ENCODE assay signal across 18 cellular contexts in genomic region chr2:28678944-28679343, GRCh38.
DNase-seq lines count a peak whose midpoint lies in the region; ATAC-seq, FAIRE-seq and TF ChIP-seq lines count a peak whose summit lies in the region.
"Had no signal": no experiment of that assay in that cellular context is flagged by ENCODE, and none has a peak within 500 bp of the region (broad histone marks: within the 10 kb centered on the region; RNA-seq: fewer than 3 reads in every experiment).

No MANE protein-coding gene starts in this region.

- no peaks in the 10 kb centered on the region for H3K9me3 Mint-ChIP-seq in activated CD8-positive, alpha-beta memory T cell treated with anti-CD3 and anti-CD28 coated beads, Interleukin-2, amount 10 ng/mL, durations not matched to agents 7 days and 5 days (ENCODE audit: low read depth)
- H3K9me3 Mint-ChIP-seq in T-helper 2 cell treated with Interferon-gamma antibody and Interleukin-4, amounts not matched to agents 5 μg/mL and 100 μg/mL, for 36 hours: peaks cover under 1% of the 10 kb centered on the region

- H3K36me3 Mint-ChIP-seq in activated CD8-positive, alpha-beta memory T cell treated with anti-CD3 and anti-CD28 coated beads, Interleukin-2, amount 10 ng/mL, durations not matched to agents 7 days and 5 days: no peaks in the 10 kb centered on the region
- no peaks in the 10 kb centered on the region for H3K36me3 Mint-ChIP-seq in T-helper 2 cell treated with Interferon-gamma antibody and Interleukin-4, amounts not matched to agents 5 μg/mL and 100 μg/mL, for 36 hours (ENCODE audit: low read depth)

- H2AFZ ChIP-seq in osteoblast (ENCODE audit: low read length): no peak overlapping the region

- DNase-seq in activated CD8-positive, alpha-beta memory T cell treated with anti-CD3 and anti-CD28 coated beads, Interleukin-2, amount 10 ng/mL, durations not matched to agents 7 days and 5 days: peak; percentile 46
- DNase-seq in activated CD8-positive, alpha-beta memory T cell treated with anti-CD3 and anti-CD28 coated beads, Interleukin-2, amount 50 U/mL, for 48 hours: no peak
- DNase-seq in GM12864 (ENCODE audit: low read depth) (peak; percentile 5), gastrocnemius medialis (no peak), kidney (no peak), osteoblast (ENCODE audit: insufficient read length, low spot score, missing footprints) (no peak), D721Med (ENCODE audit: insufficient read length, low spot score) (no peak)
- peak; percentile 67 for DNase-seq in T-helper 2 cell treated with Interferon-gamma antibody and Interleukin-4, amounts not matched to agents 5 μg/mL and 100 μg/mL, for 36 hours (ENCODE audit: low spot score)
- DNase-seq: activated CD8-positive, alpha-beta memory T cell treated with anti-CD3 and anti-CD28 coated beads, Interleukin-2, amount 50 U/mL, for 4 hours; amygdala; Kasumi-1; mesenchymal stem cell; NCI-H510A; PC-3; small intestine; trophoblast cell had no signal

- intact Hi-C loops in gastrocnemius medialis (cut with DNase I; ENCODE audit: low total_unique reads) (no loop called here), kidney (cut with DNase I) (no loop called here)

- H3K4me3 Mint-ChIP-seq in activated CD8-positive, alpha-beta memory T cell treated with anti-CD3 and anti-CD28 coated beads, Interleukin-2, amount 10 ng/mL, durations not matched to agents 7 days and 5 days: no peak overlapping the region
- H3K4me3 Mint-ChIP-seq in T-helper 2 cell treated with Interferon-gamma antibody and Interleukin-4, amounts not matched to agents 5 μg/mL and 100 μg/mL, for 36 hours: no peak overlapping the region

- H3K27ac Mint-ChIP-seq in activated CD8-positive, alpha-beta memory T cell treated with anti-CD3 and anti-CD28 coated beads, Interleukin-2, amount 10 ng/mL, durations not matched to agents 7 days and 5 days: no peak overlapping the region
- no peak overlapping the region for H3K27ac Mint-ChIP-seq in T-helper 2 cell treated with Interferon-gamma antibody and Interleukin-4, amounts not matched to agents 5 μg/mL and 100 μg/mL, for 36 hours

- no peaks in the 10 kb centered on the region for H3K79me2 ChIP-seq in osteoblast (ENCODE audit: insufficient read depth, low read length)

- no peaks in the 10 kb centered on the region for H3K27me3 ChIP-seq in gastrocnemius medialis
- no peaks in the 10 kb centered on the region for H3K27me3 ChIP-seq in osteoblast (ENCODE audit: insufficient read depth, low read length)

- H3K9ac ChIP-seq in kidney (ENCODE audit: low read length in 2 of 2): no peak overlapping the region

- H3K4me3 ChIP-seq in GM12864 (ENCODE audit: low read depth, low read length): no peak overlapping the region
- H3K4me3 ChIP-seq in gastrocnemius medialis: no peak overlapping the region
- H3K4me3 ChIP-seq in kidney (ENCODE audit: low read length in 2 of 2): no peak overlapping the region
- H3K4me3 ChIP-seq in osteoblast (ENCODE audit: insufficient read depth, low read length): no peak overlapping the region

- H3K27ac ChIP-seq in gastrocnemius medialis: peak overlapping the region; percentile 62 to 76 (median 70)
- no peak overlapping the region for H3K27ac ChIP-seq in kidney (ENCODE audit: low read depth in 2 of 2, low read length in 2 of 2)
- H3K27ac ChIP-seq in osteoblast (ENCODE audit: low read depth, low read length): no peak overlapping the region

- CTCF ChIA-PET in activated CD8-positive, alpha-beta memory T cell treated with anti-CD3 and anti-CD28 coated beads, Interleukin-2, amount 10 ng/mL, durations not matched to agents 7 days and 5 days (lab: Charles Lee): no interaction called here

- no peaks in the 10 kb centered on the region for H4K20me1 ChIP-seq in osteoblast (ENCODE audit: insufficient read depth, low read length)

- TF ChIP-seq CTCF in GM12864 (IDR thresholded peaks at IDR 0.05; ENCODE audit: low read depth, low read length, missing control alignments): no peak
- no peak for TF ChIP-seq CTCF in gastrocnemius medialis (IDR thresholded peaks at IDR 0.05 in 4 of 5, conservative IDR thresholded peaks at IDR 0.05 in 1 of 5)
- TF ChIP-seq CTCF in kidney (IDR thresholded peaks at IDR 0.05; ENCODE audit: borderline replicate concordance, extremely low read depth, insufficient read depth): no peak
- no peak for TF ChIP-seq CTCF in osteoblast (IDR thresholded peaks at IDR 0.05; ENCODE audit: extremely low read depth, low read depth, low read length)
- TF ChIP-seq CTCF in D721Med (IDR thresholded peaks at IDR 0.05; ENCODE audit: insufficient read depth, missing control alignments): no peak

- no peaks in the 10 kb centered on the region for H3K27me3 Mint-ChIP-seq in activated CD8-positive, alpha-beta memory T cell treated with anti-CD3 and anti-CD28 coated beads, Interleukin-2, amount 10 ng/mL, durations not matched to agents 7 days and 5 days
- no peaks in the 10 kb centered on the region for H3K27me3 Mint-ChIP-seq in T-helper 2 cell treated with Interferon-gamma antibody and Interleukin-4, amounts not matched to agents 5 μg/mL and 100 μg/mL, for 36 hours (ENCODE audit: low read depth)

- H3K9me3 ChIP-seq in gastrocnemius medialis (no peaks in the 10 kb centered on the region), kidney (ENCODE audit: control insufficient read depth in 1 of 2, low read length in 2 of 2) (no peaks in the 10 kb centered on the region), osteoblast (ENCODE audit: low read depth, low read length) (no peaks in the 10 kb centered on the region)

- no peak overlapping the region for H3K4me2 ChIP-seq in osteoblast (ENCODE audit: insufficient read depth, low read length)

- H3K4me1 ChIP-seq in gastrocnemius medialis: peaks cover 25 to 51% of the 10 kb centered on the region in 2 donors
- peaks cover 20 to 24% of the 10 kb centered on the region in 2 donors for H3K4me1 ChIP-seq in kidney (ENCODE audit: control insufficient read depth in 1 of 2, insufficient read depth in 1 of 2, low read depth in 1 of 2, low read length in 2 of 2)
- H3K4me1 ChIP-seq in osteoblast (ENCODE audit: insufficient read depth, low read length): peaks cover 27% of the 10 kb centered on the region

- H3K4me1 Mint-ChIP-seq in activated CD8-positive, alpha-beta memory T cell treated with anti-CD3 and anti-CD28 coated beads, Interleukin-2, amount 10 ng/mL, durations not matched to agents 7 days and 5 days: peaks cover 35% of the 10 kb centered on the region
- peaks cover 28% of the 10 kb centered on the region for H3K4me1 Mint-ChIP-seq in T-helper 2 cell treated with Interferon-gamma antibody and Interleukin-4, amounts not matched to agents 5 μg/mL and 100 μg/mL, for 36 hours (ENCODE audit: low read depth)

- no peak for ATAC-seq in activated CD8-positive, alpha-beta memory T cell treated with anti-CD3 and anti-CD28 coated beads, Interleukin-2, amount 10 ng/mL, durations not matched to agents 7 days and 5 days
- no peak for ATAC-seq in gastrocnemius medialis
- ATAC-seq: PC-3 had no signal

- FAIRE-seq in kidney (lab: Jason Lieb, UNC) (no peak), D721Med (lab: Jason Lieb, UNC) (no peak)
- FAIRE-seq: endothelial cell of umbilical vein, GM12892, small intestine had no signal

- H3K36me3 ChIP-seq in gastrocnemius medialis (no peaks in the 10 kb centered on the region), kidney (ENCODE audit: control insufficient read depth in 1 of 2, insufficient read depth in 2 of 2, low read length in 2 of 2) (no peaks in the 10 kb centered on the region), osteoblast (ENCODE audit: insufficient read depth, low read length) (no peaks in the 10 kb centered on the region)

- TF ChIP-seq POLR2A in gastrocnemius medialis (IDR thresholded peaks at IDR 0.05): no peak

- in situ Hi-C loops in gastrocnemius medialis (cut with MboI; ENCODE audit: low sequenced_read_pairs in 4 of 4): no loop called here

Comparison
In these comparisons a context has a peak if more than half of its experiments do, and no peak if none do; other contexts are left out.
1. DNase-seq: peak in activated CD8-positive, alpha-beta memory T cell treated with anti-CD3 and anti-CD28 coated beads, Interleukin-2, amount 10 ng/mL, durations not matched to agents 7 days and 5 days (single experiment), GM12864 (single experiment) and T-helper 2 cell treated with Interferon-gamma antibody and Interleukin-4, amounts not matched to agents 5 μg/mL and 100 μg/mL, for 36 hours (single experiment); none in activated CD8-positive, alpha-beta memory T cell treated with anti-CD3 and anti-CD28 coated beads, Interleukin-2, amount 50 U/mL, for 48 hours (single experiment), gastrocnemius medialis (0 of 2), kidney (single experiment), osteoblast (single experiment) and D721Med (single experiment).
2. H3K27ac ChIP-seq: peak in gastrocnemius medialis (4 of 4); none in kidney (0 of 2) and osteoblast (single experiment).